1 cellular context compared by ENCODE assay signal in genomic region chr11:18994860-18995259, GRCh38.
TF ChIP-seq lines count a peak whose summit lies in the region.

No MANE protein-coding gene starts in this region.

TF ChIP-seq in HepG2, 621 proteins besides CTCF, POLR2A, EP300 and RAD21 (continued from another document):
- no peak for TF ChIP-seq FOXK1 (CRISPR knock-in tag; IDR thresholded peaks at IDR 0.05; ENCODE audit: borderline replicate concordance, low read depth)
TF ChIP-seq in HepG2: peak in this region for 0.
